ENCODE assay signal across 8 cellular contexts in the genomic region with DNA sequence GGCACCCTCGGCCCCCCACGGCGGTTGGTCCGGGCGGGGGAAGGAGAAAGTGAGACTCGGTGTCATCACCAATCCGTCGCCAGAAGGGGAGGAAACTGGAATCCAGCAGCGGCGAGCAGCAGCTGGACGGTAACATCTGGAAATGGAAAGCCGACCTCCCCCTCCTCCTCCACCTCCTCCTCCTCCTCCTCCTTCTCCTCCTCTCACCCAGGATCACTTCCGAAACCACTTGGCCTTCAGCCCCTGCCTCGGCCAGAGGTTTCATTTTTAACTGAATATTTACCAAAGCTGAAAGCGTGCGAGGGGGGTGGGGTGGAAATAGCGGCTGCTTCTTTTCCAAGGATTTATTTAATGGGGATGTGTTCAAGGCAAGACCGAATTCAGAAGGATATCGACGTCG.
DNase-seq lines count a peak whose midpoint lies in the region; ATAC-seq, FAIRE-seq and TF ChIP-seq lines count a peak whose summit lies in the region.
"Not testable (repeated sequence)": the region's sequence is repeated elsewhere in the genome, so short reads cannot be mapped to it uniquely, and the experiment has no call there.

No MANE protein-coding gene starts in this region.

- not testable (repeated sequence) for H3K4me1 ChIP-seq in A549; colonic mucosa; hepatocyte (ENCODE audit: insufficient read depth); spleen

- ATAC-seq in A549; natural killer cell treated with Interleukin-12 subunit alpha and Interleukin-12 subunit beta and Interleukin-15 and Interleukin-18, amount 100 ng/mL, for 72 hours: not testable (repeated sequence)

- H3K4me1 Mint-ChIP-seq in activated T-helper 2 cell treated with anti-CD3 and anti-CD28 coated beads, Interferon-gamma antibody, Interleukin-2, Interleukin-4, amounts not matched to agents 10 μg/mL and 5 μg/mL and 100 μg/mL, durations not matched to agents 14 hours and 24 hours and 36 hours (ENCODE audit: low read depth); natural killer cell treated with Interleukin-12 subunit alpha and Interleukin-12 subunit beta and Interleukin-15 and Interleukin-18, amount 100 ng/mL, for 72 hours (ENCODE audit: low read depth in 2 of 2): not testable (repeated sequence)

- DNase-seq in A549 (ENCODE audit: low read depth in 1 of 2, low spot score in 1 of 2); RWPE1 (ENCODE audit: low spot score); activated T-helper 2 cell treated with anti-CD3 and anti-CD28 coated beads, Interferon-gamma antibody, Interleukin-2, Interleukin-4, amounts not matched to agents 10 μg/mL and 5 μg/mL and 100 μg/mL, durations not matched to agents 14 hours and 24 hours and 36 hours (ENCODE audit: low spot score); hepatocyte (ENCODE audit: low spot score): not testable (repeated sequence)
- DNase-seq in colonic mucosa (peak; percentile 39), spleen (peak; percentile 21)
- DNase-seq in natural killer cell treated with Interleukin-12 subunit alpha and Interleukin-12 subunit beta and Interleukin-15 and Interleukin-18, amount 100 ng/mL, for 72 hours (ENCODE audit: low spot score): peak; percentile 51

- peak overlapping the region; percentile 44 to 63; a peak in 1 of 6 replicates for H3K27ac ChIP-seq in A549
- H3K27ac ChIP-seq in RWPE1: peak overlapping the region; percentile 94
- H3K27ac ChIP-seq in colonic mucosa: not testable (repeated sequence)
- H3K27ac ChIP-seq in hepatocyte: peak overlapping the region; percentile 83
- H3K27ac ChIP-seq in spleen: peak overlapping the region in 4 of 8 donors; percentile 76 to 83 (median 80)

- not testable (repeated sequence) for H3K36me3 Mint-ChIP-seq in activated T-helper 2 cell treated with anti-CD3 and anti-CD28 coated beads, Interferon-gamma antibody, Interleukin-2, Interleukin-4, amounts not matched to agents 10 μg/mL and 5 μg/mL and 100 μg/mL, durations not matched to agents 14 hours and 24 hours and 36 hours (ENCODE audit: low read depth); natural killer cell treated with Interleukin-12 subunit alpha and Interleukin-12 subunit beta and Interleukin-15 and Interleukin-18, amount 100 ng/mL, for 72 hours

- H3K9me3 Mint-ChIP-seq in activated T-helper 2 cell treated with anti-CD3 and anti-CD28 coated beads, Interferon-gamma antibody, Interleukin-2, Interleukin-4, amounts not matched to agents 10 μg/mL and 5 μg/mL and 100 μg/mL, durations not matched to agents 14 hours and 24 hours and 36 hours; natural killer cell treated with Interleukin-12 subunit alpha and Interleukin-12 subunit beta and Interleukin-15 and Interleukin-18, amount 100 ng/mL, for 72 hours: not testable (repeated sequence)

- H3K4me3 ChIP-seq in A549 (peak overlapping the region; percentile 41), GM12875 (ENCODE audit: low read depth, low read length) (peak overlapping the region; percentile 21), colonic mucosa (peak overlapping the region; percentile 23), hepatocyte (peak overlapping the region; percentile 48), spleen (peak overlapping the region in 5 of 8 donors; percentile 10 to 65 (median 47))

- FAIRE-seq in A549 (lab: Jason Lieb, UNC): not testable (repeated sequence)

- H3K9ac ChIP-seq in colonic mucosa (ENCODE audit: low read depth in 2 of 2, low read length in 2 of 2): not testable (repeated sequence)

- peak overlapping the region; percentile 63 for H3K4me3 Mint-ChIP-seq in activated T-helper 2 cell treated with anti-CD3 and anti-CD28 coated beads, Interferon-gamma antibody, Interleukin-2, Interleukin-4, amounts not matched to agents 10 μg/mL and 5 μg/mL and 100 μg/mL, durations not matched to agents 14 hours and 24 hours and 36 hours (ENCODE audit: low read depth)
- H3K4me3 Mint-ChIP-seq in natural killer cell treated with Interleukin-12 subunit alpha and Interleukin-12 subunit beta and Interleukin-15 and Interleukin-18, amount 100 ng/mL, for 72 hours: not testable (repeated sequence)

- POLR2A ChIA-PET in A549 (lab: Yijun Ruan, JAX); RWPE1 (lab: Yijun Ruan, JAX; ENCODE audit: low non-redundant PET): not testable (repeated sequence)

- WGBS in A549 (ENCODE audit: missing lambda C conversion rate): 4% methylated on average over 10 of the region's 21 CpGs
- 2% methylated on average over 9 of the region's 21 CpGs for WGBS in hepatocyte (ENCODE audit: low lambda C conversion rate, missing lambda C conversion rate)
- 0 to 1% (median 0%) methylated on average over 5 to 12 of the region's 21 CpGs for WGBS in spleen, 5 donors

- TF ChIP-seq RAD21 in A549 (conservative IDR thresholded peaks at IDR 0.05 in 1 of 2, IDR thresholded peaks at IDR 0.05 in 1 of 2): not testable (repeated sequence)

- not testable (repeated sequence) for H3K9me3 ChIP-seq in A549; colonic mucosa; hepatocyte (ENCODE audit: low read depth); spleen

- H2AFZ ChIP-seq in hepatocyte: peak overlapping the region; percentile 66

- TF ChIP-seq POLR2A in A549 (IDR thresholded peaks at IDR 0.05; ENCODE audit: low read length); spleen (IDR thresholded peaks at IDR 0.05): not testable (repeated sequence)

- not testable (repeated sequence) for TF ChIP-seq CTCF in A549 (IDR thresholded peaks at IDR 0.05); GM12875 (IDR thresholded peaks at IDR 0.05; ENCODE audit: borderline replicate concordance, insufficient read depth, low read depth, low read length); RWPE1 (conservative IDR thresholded peaks at IDR 0.05; ENCODE audit: low read depth); colonic mucosa (IDR thresholded peaks at IDR 0.05); hepatocyte (IDR thresholded peaks at IDR 0.05; ENCODE audit: poor library complexity); spleen (IDR thresholded peaks at IDR 0.05 in 8 of 11, conservative IDR thresholded peaks at IDR 0.05 in 3 of 11)

- not testable (repeated sequence) for H3K36me3 ChIP-seq in colonic mucosa; hepatocyte (replicated peaks; ENCODE audit: insufficient read depth, low read depth); spleen

- H3K27ac Mint-ChIP-seq in activated T-helper 2 cell treated with anti-CD3 and anti-CD28 coated beads, Interferon-gamma antibody, Interleukin-2, Interleukin-4, amounts not matched to agents 10 μg/mL and 5 μg/mL and 100 μg/mL, durations not matched to agents 14 hours and 24 hours and 36 hours; natural killer cell treated with Interleukin-12 subunit alpha and Interleukin-12 subunit beta and Interleukin-15 and Interleukin-18, amount 100 ng/mL, for 72 hours: not testable (repeated sequence)

- H3K27me3 ChIP-seq in colonic mucosa; hepatocyte; spleen (replicated peaks in 1 of 7): not testable (repeated sequence)

- TF ChIP-seq EP300 in A549 (IDR thresholded peaks at IDR 0.05): not testable (repeated sequence)

- not testable (repeated sequence) for H3K9me2 ChIP-seq in hepatocyte (replicated peaks; ENCODE audit: insufficient read depth)

- CTCF ChIA-PET in A549 (lab: Yijun Ruan, JAX); RWPE1 (lab: Yijun Ruan, JAX): not testable (repeated sequence)

- not testable (repeated sequence) for H4K20me1 ChIP-seq in hepatocyte (ENCODE audit: insufficient read depth, poor library complexity, severe bottlenecking)

- H3K27me3 Mint-ChIP-seq in activated T-helper 2 cell treated with anti-CD3 and anti-CD28 coated beads, Interferon-gamma antibody, Interleukin-2, Interleukin-4, amounts not matched to agents 10 μg/mL and 5 μg/mL and 100 μg/mL, durations not matched to agents 14 hours and 24 hours and 36 hours (ENCODE audit: low read depth); natural killer cell treated with Interleukin-12 subunit alpha and Interleukin-12 subunit beta and Interleukin-15 and Interleukin-18, amount 100 ng/mL, for 72 hours: not testable (repeated sequence)

- not testable (repeated sequence) for H3K79me2 ChIP-seq in hepatocyte

- H3K4me2 ChIP-seq in A549: not testable (repeated sequence)
- H3K4me2 ChIP-seq in hepatocyte: peak overlapping the region; percentile 71

- intact Hi-C loops in activated T-helper 2 cell treated with anti-CD3 and anti-CD28 coated beads, Interferon-gamma antibody, Interleukin-2, Interleukin-4, amounts not matched to agents 10 μg/mL and 5 μg/mL and 100 μg/mL, durations not matched to agents 14 hours and 24 hours and 36 hours (cut with micrococcal nuclease); colonic mucosa (cut with DNase I); spleen (cut with DNase I; ENCODE audit: low total_unique reads): not testable (repeated sequence)
